ENCODE assay signal across 1 cellular context in genomic region chr16:21262779-21263639, GRCh38.
A peak's percentile ranks its signal among the peaks of the same experiment; 100 is the strongest.
TF ChIP-seq lines count a peak whose summit lies in the region.

No MANE protein-coding gene starts in this region.

TF ChIP-seq in HepG2, 621 proteins besides CTCF, POLR2A, EP300 and RAD21 (continued from another document):
- TF ChIP-seq MLXIP (CRISPR knock-in tag; IDR thresholded peaks at IDR 0.05; ENCODE audit: borderline replicate concordance): no peak
- no peak for TF ChIP-seq HOMEZ (CRISPR knock-in tag; IDR thresholded peaks at IDR 0.05; ENCODE audit: low read depth)
- no peak for TF ChIP-seq MAZ (IDR thresholded peaks at IDR 0.05; ENCODE audit: borderline replicate concordance, low read depth, low read length)
- no peak for TF ChIP-seq MAZ (CRISPR knock-in tag; IDR thresholded peaks at IDR 0.05; ENCODE audit: low read depth)
- no peak for TF ChIP-seq ZNF557 (CRISPR knock-in tag; IDR thresholded peaks at IDR 0.05)
- TF ChIP-seq ZNF20 (CRISPR knock-in tag; IDR thresholded peaks at IDR 0.05): no peak
- TF ChIP-seq ZNF589 (CRISPR knock-in tag; conservative IDR thresholded peaks at IDR 0.05): no peak
- no peak for TF ChIP-seq SOX13 (IDR thresholded peaks at IDR 0.05)
- TF ChIP-seq SOX13 (CRISPR knock-in tag; conservative IDR thresholded peaks at IDR 0.05 in 1 of 2, IDR thresholded peaks at IDR 0.05 in 1 of 2): no peak
- 0 out of 2 replicates have a peak, but pooled peaks have one; percentile 1 for TF ChIP-seq ZNF609 (CRISPR knock-in tag; IDR thresholded peaks at IDR 0.05; ENCODE audit: borderline replicate concordance)
- 0 out of 2 replicates have a peak, but pooled peaks have one; percentile 61 for TF ChIP-seq ZXDC (CRISPR knock-in tag; IDR thresholded peaks at IDR 0.05)
- TF ChIP-seq ARID4A (CRISPR knock-in tag; IDR thresholded peaks at IDR 0.05; ENCODE audit: borderline replicate concordance): no peak
- TF ChIP-seq ZNF431 (CRISPR knock-in tag; IDR thresholded peaks at IDR 0.05; ENCODE audit: borderline replicate concordance, low read depth): no peak
- 0 out of 2 replicates have a peak, but pooled peaks have one; percentile 51 for TF ChIP-seq E2F2 (CRISPR knock-in tag; IDR thresholded peaks at IDR 0.05; ENCODE audit: borderline replicate concordance)
- no peak for TF ChIP-seq MBNL3 (CRISPR knock-in tag; conservative IDR thresholded peaks at IDR 0.05)
- TF ChIP-seq CREBL2 (CRISPR knock-in tag; IDR thresholded peaks at IDR 0.05; ENCODE audit: borderline replicate concordance): no peak
- TF ChIP-seq ZNF121 (CRISPR knock-in tag; IDR thresholded peaks at IDR 0.05): peak; percentile 92
- TF ChIP-seq FOXP4 (CRISPR knock-in tag; IDR thresholded peaks at IDR 0.05): 0 out of 2 replicates have a peak, but pooled peaks have one; percentile 12
- TF ChIP-seq SP4 (CRISPR knock-in tag; IDR thresholded peaks at IDR 0.05): peak; percentile 64; the same call in 1 of the 2 replicates
- no peak for TF ChIP-seq ADNP (CRISPR knock-in tag; IDR thresholded peaks at IDR 0.05)
